In the genomic region with DNA sequence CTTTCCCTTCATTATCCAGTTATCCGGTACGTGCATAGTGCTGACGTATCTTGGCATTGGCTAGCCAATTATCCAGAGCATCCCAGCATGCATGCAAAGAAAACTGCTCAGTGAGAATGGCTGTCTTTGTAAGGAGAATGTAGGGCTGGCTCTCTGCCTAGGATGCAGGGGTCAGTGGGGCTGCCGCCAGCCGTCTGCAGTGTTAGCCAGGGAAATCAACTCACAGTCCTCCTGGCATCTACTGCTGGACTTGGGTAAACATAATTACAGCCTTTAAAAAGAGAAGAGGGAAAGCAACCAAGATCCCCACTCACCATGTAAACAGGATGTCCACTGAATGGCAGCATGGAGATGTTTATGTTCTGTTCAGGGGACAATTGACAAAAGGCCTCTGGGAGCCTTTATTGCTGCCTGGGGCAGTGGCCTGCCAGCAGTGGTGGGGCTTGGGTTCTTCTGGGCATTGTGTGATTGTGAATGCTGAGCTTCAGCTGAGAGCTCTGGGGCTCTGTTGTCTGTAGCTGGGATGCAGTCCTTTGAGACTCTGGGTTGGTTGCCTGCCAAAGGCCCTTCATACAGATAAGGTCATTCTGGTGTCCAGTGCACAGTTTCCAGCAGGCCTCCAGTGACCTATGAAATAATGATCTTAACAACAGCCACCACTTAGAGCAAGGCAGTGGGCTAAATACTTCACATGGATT, we compare ENCODE assay signal across 9 cellular contexts.
DNase-seq lines count a peak whose midpoint lies in the region; ATAC-seq and TF ChIP-seq lines count a peak whose summit lies in the region.
"Had no signal": no experiment of that assay in that cellular context is flagged by ENCODE, and none has a peak within 500 bp of the region (broad histone marks: within the 10 kb centered on the region; RNA-seq: fewer than 3 reads in every experiment).

No MANE protein-coding gene starts in this region.

- intact Hi-C loops in Right ventricle myocardium superior (cut with DNase I): no loop called here
- intact Hi-C loops in cardiac septum (cut with DNase I): no loop called here

- no peak for TF ChIP-seq CTCF in choroid plexus epithelial cell (conservative IDR thresholded peaks at IDR 0.05; ENCODE audit: low read depth, low read length)
- no peak for TF ChIP-seq CTCF in HFFc6 (IDR thresholded peaks at IDR 0.05)

- H3K36me3 Mint-ChIP-seq in HFFc6 (ENCODE audit: low read depth): no peaks in the 10 kb centered on the region

- peaks cover 18% of the 10 kb centered on the region for H3K27me3 Mint-ChIP-seq in HFFc6 (ENCODE audit: insufficient read depth)

- H3K27ac Mint-ChIP-seq in HFFc6: no peak overlapping the region
- H3K27ac Mint-ChIP-seq: activated CD8-positive, alpha-beta T cell treated with anti-CD3 and anti-CD28 coated beads for 36 hours had no signal

- H3K4me3 ChIP-seq in choroid plexus epithelial cell (ENCODE audit: low read depth, low read length): no peak overlapping the region

- H3K4me3 Mint-ChIP-seq in HFFc6: no peak overlapping the region
- H3K4me3 Mint-ChIP-seq: activated CD8-positive, alpha-beta T cell treated with anti-CD3 and anti-CD28 coated beads for 36 hours had no signal

- peak; percentile 91 for ATAC-seq in Right ventricle myocardium superior (ENCODE audit: poor library complexity)
- ATAC-seq: activated CD8-positive, alpha-beta T cell treated with anti-CD3 and anti-CD28 coated beads for 36 hours had no signal

- no peaks in the 10 kb centered on the region for H3K4me1 Mint-ChIP-seq in HFFc6 (ENCODE audit: low read depth)

- DNase-seq in Right ventricle myocardium superior: peak; percentile 81
- no peak for DNase-seq in cardiac septum (ENCODE audit: low spot score)
- peak; percentile 60 for DNase-seq in choroid plexus epithelial cell (ENCODE audit: low read depth)
- DNase-seq in lung microvascular endothelial cell (ENCODE audit: low read depth in 2 of 2): peak; percentile 60 to 78
- no peak for DNase-seq in activated effector memory CD4-positive, alpha-beta T cell treated with anti-CD3 and anti-CD28 coated beads, Interleukin-2, amount 50 U/mL, for 16 hours
- no peak for DNase-seq in HFFc6
- no peak for DNase-seq in activated T-cell treated with anti-CD3 and anti-CD28 coated beads, Interleukin-2, amount 50 U/mL, for 1 hour
- DNase-seq in NCI-H2107 (lab: John Stamatoyannopoulos, UW): no peak
- DNase-seq: activated CD8-positive, alpha-beta T cell treated with anti-CD3 and anti-CD28 coated beads for 36 hours had no signal

- no peaks in the 10 kb centered on the region for H3K9me3 Mint-ChIP-seq in HFFc6
- H3K9me3 Mint-ChIP-seq: activated CD8-positive, alpha-beta T cell treated with anti-CD3 and anti-CD28 coated beads for 36 hours had no signal

Comparison
In these comparisons a context has a peak if more than half of its experiments do, and no peak if none do; other contexts are left out.
1. DNase-seq: peak in Right ventricle myocardium superior (single experiment), choroid plexus epithelial cell (single experiment) and lung microvascular endothelial cell (2 of 2); none in cardiac septum (single experiment), activated effector memory CD4-positive, alpha-beta T cell treated with anti-CD3 and anti-CD28 coated beads, Interleukin-2, amount 50 U/mL, for 16 hours (single experiment), HFFc6 (single experiment), activated T-cell treated with anti-CD3 and anti-CD28 coated beads, Interleukin-2, amount 50 U/mL, for 1 hour (single experiment) and NCI-H2107 (single experiment).